ENCODE assay signal across 9 cellular contexts in the genomic region with DNA sequence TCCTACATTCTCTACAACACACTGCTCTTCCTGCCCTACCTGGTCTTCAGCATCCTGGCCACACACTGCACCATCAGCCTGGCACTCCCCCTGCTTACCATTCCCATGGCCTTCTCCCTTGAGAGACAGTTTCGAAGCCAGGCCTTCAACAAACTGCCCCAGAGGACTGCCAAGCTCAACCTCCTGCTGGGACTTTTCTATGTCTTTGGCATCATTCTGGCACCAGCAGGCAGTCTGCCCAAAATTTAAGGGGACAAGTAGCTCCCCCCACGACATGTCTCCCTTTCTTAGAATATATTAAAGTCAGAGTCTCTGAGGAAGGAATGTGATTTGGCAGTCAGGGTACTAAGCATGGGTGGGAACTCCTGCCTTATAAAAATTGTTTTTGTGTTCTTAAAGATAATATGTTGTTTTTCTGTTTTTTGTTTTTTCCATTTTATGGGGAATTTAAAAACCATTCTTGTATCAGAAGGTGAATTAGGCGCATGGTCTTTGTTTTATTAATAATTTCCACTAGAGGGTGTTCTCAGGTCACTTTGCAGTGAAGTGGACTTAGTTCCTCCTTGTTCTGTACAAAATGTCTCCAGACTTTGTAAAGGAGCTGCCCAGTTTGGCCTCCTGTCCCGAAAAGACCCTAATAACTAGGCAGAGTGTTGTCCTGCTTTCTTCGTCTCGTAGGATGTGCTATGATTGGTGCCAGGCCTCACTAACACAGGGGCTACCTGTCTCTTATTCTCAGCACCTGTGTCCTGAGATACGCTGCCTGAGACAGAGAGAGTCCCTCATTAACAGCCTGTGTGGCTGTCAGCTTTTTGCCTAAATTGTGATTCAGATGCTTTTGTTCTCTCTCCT. TPM values are rescaled to one million over a fixed set of nuclear protein-coding genes. Genes with fewer than 3 reads are reported as not detected.
DNase-seq lines count a peak whose midpoint lies in the region; ATAC-seq, FAIRE-seq and TF ChIP-seq lines count a peak whose summit lies in the region.
"Had no signal": no experiment of that assay in that cellular context is flagged by ENCODE, and none has a peak within 500 bp of the region (broad histone marks: within the 10 kb centered on the region; RNA-seq: fewer than 3 reads in every experiment).

No MANE protein-coding gene starts in this region.

- WGBS in IMR-90 (ENCODE audit: extremely low coverage in 2 of 2, insufficient read length in 1 of 2), 2 experiments, result 87% methylated on average over 3 of the region's 7 CpGs; no CpG with 5 or more reads in 1 of the 2 experiments
- WGBS in mesendoderm (ENCODE audit: extremely low coverage, insufficient coverage, low lambda C conversion rate), result no CpG with 5 or more reads among the region's 7 CpGs

- H4K8ac ChIP-seq in IMR-90 (ENCODE audit: low read depth in 2 of 2, low read length in 2 of 2) (no peak overlapping the region), mesendoderm (ENCODE audit: low read depth, low read length) (no peak overlapping the region)

- H3K14ac ChIP-seq in IMR-90 (replicated peaks; ENCODE audit: low read depth, low read length), result no peak overlapping the region; the same call in 1 of the 2 replicates

- H3K27me3 ChIP-seq in Caco-2 (replicated peaks; ENCODE audit: control insufficient read depth, insufficient read depth, low read length) (no peaks in the 10 kb centered on the region), IMR-90 (ENCODE audit: control insufficient read depth, insufficient read depth, low read length) (no peaks in the 10 kb centered on the region), astrocyte (ENCODE audit: insufficient read depth, low read length) (no peaks in the 10 kb centered on the region), mesendoderm (ENCODE audit: insufficient read depth, low read length, poor library complexity) (no peaks in the 10 kb centered on the region)
- H3K27me3 ChIP-seq: stomach had no signal

- H2BK120ac ChIP-seq in IMR-90 (ENCODE audit: low read depth, low read length) (no peak overlapping the region), mesendoderm (ENCODE audit: low read depth, low read length) (no peak overlapping the region)

- POLR2A ChIA-PET in Caco-2 (lab: Charles Lee), result no interaction called here
- POLR2A ChIA-PET in IMR-90 (lab: Charles Lee; ENCODE audit: unreplicated experiment), result no interaction called here

- no peak overlapping the region for H4K91ac ChIP-seq in IMR-90 (ENCODE audit: insufficient read depth, low read depth, low read length)

- DNase-seq in Caco-2, result no peak
- DNase-seq in IMR-90, result peak; percentile 34
- no peak for DNase-seq in astrocyte (ENCODE audit: low read depth)
- no peak for DNase-seq in mesothelial cell of epicardium (ENCODE audit: low spot score in 2 of 2, unreplicated experiment in 2 of 2)
- no peak for DNase-seq in mesendoderm
- DNase-seq in Calu3, result no peak
- no peak for DNase-seq in NCI-H2029 treated with DMSO at 0.1 percent for 48 hours (lab: John Stamatoyannopoulos, UW)
- DNase-seq: stomach had no signal

- H3K18ac ChIP-seq in IMR-90 (ENCODE audit: low read depth, low read length) (no peak overlapping the region), mesendoderm (ENCODE audit: low read length) (no peak overlapping the region)

- H3K27ac Mint-ChIP-seq in Caco-2 (ENCODE audit: unreplicated experiment), result no peak overlapping the region
- peak overlapping the region; percentile 20 for H3K27ac Mint-ChIP-seq in astrocyte (ENCODE audit: unreplicated experiment)
- H3K27ac Mint-ChIP-seq in mesothelial cell of epicardium, result no peak overlapping the region
- H3K27ac Mint-ChIP-seq in Calu3 (ENCODE audit: unreplicated experiment), result no peak overlapping the region

- H3K36me3 Mint-ChIP-seq in Caco-2 (ENCODE audit: insufficient read depth, unreplicated experiment), result peaks cover 25% of the 10 kb centered on the region
- peaks cover 7% of the 10 kb centered on the region for H3K36me3 Mint-ChIP-seq in astrocyte (ENCODE audit: low read depth, unreplicated experiment)
- H3K36me3 Mint-ChIP-seq in mesothelial cell of epicardium, result peaks cover 19% of the 10 kb centered on the region
- H3K36me3 Mint-ChIP-seq in Calu3 (ENCODE audit: insufficient read depth, unreplicated experiment), result no peaks in the 10 kb centered on the region

- H2AK5ac ChIP-seq in IMR-90 (ENCODE audit: low read depth, low read length) (no peak overlapping the region; the same call in 1 of the 2 replicates), mesendoderm (ENCODE audit: low read length) (no peak overlapping the region)

- H2BK20ac ChIP-seq in IMR-90 (ENCODE audit: low read depth, low read length), result no peak overlapping the region

- peak overlapping the region; percentile 15; the same call in 1 of the 2 replicates for H3K9ac ChIP-seq in IMR-90 (ENCODE audit: low read depth, low read length)
- H3K9ac ChIP-seq in astrocyte (ENCODE audit: low read length), result no peak overlapping the region
- H3K9ac ChIP-seq in mesendoderm (ENCODE audit: low read length), result no peak overlapping the region

- H3K4me1 Mint-ChIP-seq in Caco-2 (ENCODE audit: low read depth, unreplicated experiment), result peaks cover 6% of the 10 kb centered on the region
- peaks cover 19% of the 10 kb centered on the region for H3K4me1 Mint-ChIP-seq in astrocyte (ENCODE audit: low read depth, unreplicated experiment)
- peaks cover 7% of the 10 kb centered on the region for H3K4me1 Mint-ChIP-seq in mesothelial cell of epicardium
- no peaks in the 10 kb centered on the region for H3K4me1 Mint-ChIP-seq in Calu3 (ENCODE audit: low read depth, unreplicated experiment)

- FAIRE-seq in astrocyte (lab: Jason Lieb, UNC), result no peak

- H3K4me3 Mint-ChIP-seq in Caco-2 (ENCODE audit: unreplicated experiment) (no peak overlapping the region), astrocyte (ENCODE audit: unreplicated experiment) (no peak overlapping the region), mesothelial cell of epicardium (no peak overlapping the region), Calu3 (ENCODE audit: low read depth, unreplicated experiment) (no peak overlapping the region)

- H3K9me3 ChIP-seq in Caco-2 (no peaks in the 10 kb centered on the region), IMR-90 (ENCODE audit: control insufficient read depth, insufficient read depth, low read length) (no peaks in the 10 kb centered on the region), astrocyte (ENCODE audit: insufficient read depth, low read depth, low read length) (no peaks in the 10 kb centered on the region)
- H3K9me3 ChIP-seq: stomach had no signal

- TF ChIP-seq POLR2A in IMR-90 (IDR thresholded peaks at IDR 0.05; ENCODE audit: low read depth, low read length), result no peak

- no peak overlapping the region for H3K56ac ChIP-seq in IMR-90 (ENCODE audit: extremely low read depth, insufficient read depth, low read length)
- no peak overlapping the region for H3K56ac ChIP-seq in mesendoderm (ENCODE audit: low read length)

- H4K5ac ChIP-seq in IMR-90 (ENCODE audit: low read depth, low read length), result no peak overlapping the region; the same call in 1 of the 2 replicates
- H4K5ac ChIP-seq in mesendoderm (ENCODE audit: low read length), result no peak overlapping the region

- H3K27ac ChIP-seq in IMR-90 (ENCODE audit: insufficient read depth, low read length) (peak overlapping the region; percentile 39; the same call in 1 of the 2 replicates), astrocyte (ENCODE audit: low read depth, low read length) (no peak overlapping the region), mesendoderm (ENCODE audit: low read depth, low read length) (no peak overlapping the region)
- H3K27ac ChIP-seq: stomach had no signal

- H3K4ac ChIP-seq in IMR-90 (ENCODE audit: low read depth, low read length) (no peak overlapping the region), mesendoderm (ENCODE audit: low read depth, low read length) (no peak overlapping the region)

- CTCF ChIA-PET in Caco-2 (lab: Charles Lee) (interaction anchor here (0.5 to 1.0 kb wide), 3 partner anchors 23 to 286 kb away, joined by 3 to 4 read pairs (median 3); no protein-coding TSS in a partner anchor), IMR-90 (lab: Yijun Ruan, JAX) (interaction anchor here (1.3 kb wide), 1 partner anchor 21 kb away, joined by 4 read pairs; no protein-coding TSS in a partner anchor), Calu3 (lab: Charles Lee) (interaction anchor here (1.2 kb wide), 1 partner anchor 360 kb away, joined by 3 read pairs; no protein-coding TSS in a partner anchor)

- H4K20me1 ChIP-seq in IMR-90 (ENCODE audit: insufficient read depth, low read length) (peaks cover 14% of the 10 kb centered on the region; the same call in 1 of the 2 replicates), astrocyte (ENCODE audit: insufficient read depth, low read length) (peaks cover 42% of the 10 kb centered on the region)

- H3K23ac ChIP-seq in IMR-90 (ENCODE audit: low read depth, low read length), result no peak overlapping the region
- H3K23ac ChIP-seq in mesendoderm (ENCODE audit: low read length), result no peak overlapping the region

- peak; percentile 34 for ATAC-seq in IMR-90 (ENCODE audit: low read depth)
- ATAC-seq in HG03469 (IDR thresholded peaks at IDR 0.05; ENCODE audit: unreplicated experiment), result no peak

- H2AFZ ChIP-seq in IMR-90 (replicated peaks; ENCODE audit: low read length, poor library complexity) (peak overlapping the region; percentile 7), astrocyte (ENCODE audit: low read depth, low read length) (no peak overlapping the region)

- no peak overlapping the region for H2AK9ac ChIP-seq in IMR-90 (replicated peaks; ENCODE audit: low read depth, low read length, poor library complexity)

- TF ChIP-seq CTCF in Caco-2 (IDR thresholded peaks at IDR 0.05; ENCODE audit: insufficient read depth in 1 of 2, low read depth in 1 of 2, low read length in 1 of 2, severe bottlenecking in 1 of 2, unreplicated experiment in 1 of 2), result peak in 1 of 2 experiments; percentile 14
- TF ChIP-seq CTCF in IMR-90 (conservative IDR thresholded peaks at IDR 0.05; ENCODE audit: low read depth, low read length), result peak; percentile 40; the same call in 1 of the 2 replicates
- TF ChIP-seq CTCF in astrocyte (IDR thresholded peaks at IDR 0.05; ENCODE audit: insufficient read depth, low read depth, low read length), result peak; percentile 16
- TF ChIP-seq CTCF in mesothelial cell of epicardium (IDR thresholded peaks at IDR 0.05; ENCODE audit: unreplicated experiment), result peak; percentile 25
- TF ChIP-seq CTCF in Calu3 (IDR thresholded peaks at IDR 0.05; ENCODE audit: unreplicated experiment), result no peak

- peaks cover 12 to 26% of the 10 kb centered on the region in 2 experiments; a peak in 3 of 4 replicates for H3K79me1 ChIP-seq in IMR-90 (ENCODE audit: low read depth in 1 of 2, low read length in 2 of 2)
- H3K79me1 ChIP-seq in mesendoderm (ENCODE audit: low read length), result peaks cover 12% of the 10 kb centered on the region

- H2BK5ac ChIP-seq in IMR-90 (ENCODE audit: low read depth, low read length, poor library complexity, severe bottlenecking), result no peak overlapping the region
- H2BK5ac ChIP-seq in mesendoderm (ENCODE audit: low read length), result no peak overlapping the region

- no peaks in the 10 kb centered on the region for H3K4me1 ChIP-seq in Caco-2
- H3K4me1 ChIP-seq in IMR-90 (ENCODE audit: control insufficient read depth, insufficient read depth, low read length), result peaks cover 12% of the 10 kb centered on the region
- peaks cover 16% of the 10 kb centered on the region for H3K4me1 ChIP-seq in astrocyte (ENCODE audit: insufficient read depth, low read length)
- peaks cover 4% of the 10 kb centered on the region for H3K4me1 ChIP-seq in mesendoderm (ENCODE audit: control insufficient read depth, low read depth, low read length)

- intact Hi-C loops in Caco-2 (cut with micrococcal nuclease; ENCODE audit: unreplicated experiment) (loop anchor here (1.0 kb wide), 1 partner anchor 356 kb away; no protein-coding TSS in a partner anchor), IMR-90 (cut with micrococcal nuclease) (loop anchor here (1.0 kb wide), 1 partner anchor 356 kb away; no protein-coding TSS in a partner anchor), Calu3 (cut with micrococcal nuclease; ENCODE audit: unreplicated experiment) (no loop called here)

- H3K4me3 ChIP-seq in Caco-2 (ENCODE audit: low read depth, low read length), result no peak overlapping the region
- no peak overlapping the region for H3K4me3 ChIP-seq in IMR-90 (ENCODE audit: insufficient read depth, low read depth, low read length)
- H3K4me3 ChIP-seq in astrocyte (ENCODE audit: insufficient read depth, low read depth, low read length), result no peak overlapping the region
- H3K4me3 ChIP-seq in mesendoderm (ENCODE audit: low read length), result no peak overlapping the region
- H3K4me3 ChIP-seq: stomach had no signal

- H3K79me2 ChIP-seq in astrocyte (ENCODE audit: insufficient read depth, low read length) (peaks cover 7% of the 10 kb centered on the region), mesendoderm (ENCODE audit: control insufficient read depth, insufficient read depth, low read length) (no peaks in the 10 kb centered on the region)

- in situ Hi-C loops in IMR-90 (cut with MboI; ENCODE audit: low sequenced_read_pairs), result no loop called here

- dilution Hi-C loops in IMR-90 (cut with HindIII; ENCODE audit: low sequenced_read_pairs, unreplicated experiment), result no loop called here

- peaks cover 12% of the 10 kb centered on the region; the same call in 1 of the 2 replicates for H3K9me1 ChIP-seq in IMR-90 (ENCODE audit: insufficient read depth, low read length)

- H3K4me2 ChIP-seq in IMR-90 (ENCODE audit: low read depth, low read length) (no peak overlapping the region; the same call in 1 of the 2 replicates), astrocyte (ENCODE audit: low read length) (no peak overlapping the region), mesendoderm (ENCODE audit: low read length) (no peak overlapping the region)

- H3K27me3 Mint-ChIP-seq in Caco-2 (ENCODE audit: insufficient read depth, unreplicated experiment) (no peaks in the 10 kb centered on the region), astrocyte (ENCODE audit: low read depth, unreplicated experiment) (no peaks in the 10 kb centered on the region), mesothelial cell of epicardium (ENCODE audit: low read depth) (no peaks in the 10 kb centered on the region), Calu3 (ENCODE audit: unreplicated experiment) (no peaks in the 10 kb centered on the region)

- H2BK15ac ChIP-seq in IMR-90 (ENCODE audit: low read depth, low read length), result no peak overlapping the region
- H2BK15ac ChIP-seq in mesendoderm (replicated peaks; ENCODE audit: low read depth), result no peak overlapping the region

- TF ChIP-seq RAD21 in IMR-90 (IDR thresholded peaks at IDR 0.05; ENCODE audit: low read length), result peak; percentile 41

- no peaks in the 10 kb centered on the region for H3K9me3 Mint-ChIP-seq in Caco-2 (ENCODE audit: unreplicated experiment)
- no peaks in the 10 kb centered on the region for H3K9me3 Mint-ChIP-seq in astrocyte (ENCODE audit: unreplicated experiment)
- H3K9me3 Mint-ChIP-seq in mesothelial cell of epicardium, result no peaks in the 10 kb centered on the region
- no peaks in the 10 kb centered on the region for H3K9me3 Mint-ChIP-seq in Calu3 (ENCODE audit: low read depth, unreplicated experiment)

- H3K36me3 ChIP-seq in Caco-2 (ENCODE audit: control insufficient read depth, insufficient read depth, low read length) (peaks cover 4% of the 10 kb centered on the region; the same call in 1 of the 2 replicates), IMR-90 (ENCODE audit: control insufficient read depth, insufficient read depth, low read length) (peaks cover 4% of the 10 kb centered on the region), astrocyte (ENCODE audit: insufficient read depth, low read length) (no peaks in the 10 kb centered on the region), mesendoderm (ENCODE audit: control insufficient read depth, insufficient read depth, low read length) (no peaks in the 10 kb centered on the region)

- BruUV-seq in Caco-2 (replicated peaks; lab: Mats Ljungman, UMichigan) (TSS peak; percentile 16), IMR-90 (replicated peaks; lab: Mats Ljungman, UMichigan) (no TSS peak), Calu3 (replicated peaks; lab: Mats Ljungman, UMichigan) (no TSS peak)

RNA-seq across cellular contexts. Expression of a gene that starts 13.1 kb away (rescaled TPM):
- total RNA-seq in Caco-2 (2022) (13.9 and 17.0 TPM in 2 replicates), IMR-90 (2012; rRNA removed) (4.7 and 6.3 TPM in 2 replicates), astrocyte (15.4 and 15.5 TPM in 2 replicates), mesothelial cell of epicardium (14.6 to 17.3 TPM (median 16.7 TPM) in 3 replicates), Calu3 (2022) (13.7 and 14.1 TPM in 2 replicates)
- 9.4 and 9.5 TPM in 2 replicates for polyA plus RNA-seq in IMR-90 (2012; rRNA removed)
- 4.1 and 8.6 TPM in 2 replicates for polyA plus RNA-seq in IMR-90 (2012; cell fraction: cytosol; rRNA removed)
- polyA plus RNA-seq in IMR-90 (2012; cell fraction: nucleus; rRNA removed; ENCODE audit: low replicate concordance), result 3.1 and 3.9 TPM in 2 replicates
- 18.3 TPM for polyA plus RNA-seq in mesendoderm (2013, experiment 1 of 2)
- 18.0 TPM for polyA plus RNA-seq in mesendoderm (2013, experiment 2 of 2)

RNA-seq across cellular contexts. Expression of a gene that starts 23.8 kb away (rescaled TPM):
- total RNA-seq in Caco-2 (2022) (41.4 and 45.7 TPM in 2 replicates), IMR-90 (2012; rRNA removed) (33.6 and 36.7 TPM in 2 replicates), astrocyte (43.6 and 45.5 TPM in 2 replicates), mesothelial cell of epicardium (48.4 to 49.8 TPM (median 49.3 TPM) in 3 replicates), Calu3 (2022) (36.1 and 40.2 TPM in 2 replicates)
- 19.2 and 19.5 TPM in 2 replicates for polyA plus RNA-seq in IMR-90 (2012; rRNA removed)
- 6.5 and 7.2 TPM in 2 replicates for polyA plus RNA-seq in IMR-90 (2012; cell fraction: cytosol; rRNA removed)
- polyA plus RNA-seq in IMR-90 (2012; cell fraction: nucleus; rRNA removed; ENCODE audit: low replicate concordance), result 35.2 and 60.7 TPM in 2 replicates
- 24.6 TPM for polyA plus RNA-seq in mesendoderm (2013, experiment 1 of 2)
- 25.0 TPM for polyA plus RNA-seq in mesendoderm (2013, experiment 2 of 2)
